Comparison of ENCODE assay signal across 8 cellular contexts in genomic region chr1:27671964-27672749, GRCh38.
DNase-seq lines count a peak whose midpoint lies in the region; ATAC-seq and FAIRE-seq lines count a peak whose summit lies in the region.

A gene with protein sequence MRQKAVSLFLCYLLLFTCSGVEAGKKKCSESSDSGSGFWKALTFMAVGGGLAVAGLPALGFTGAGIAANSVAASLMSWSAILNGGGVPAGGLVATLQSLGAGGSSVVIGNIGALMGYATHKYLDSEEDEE (minus strand): TSS chr1:27672192. CDS start chr1:27669314, 2,878 bp downstream.

- no peaks in the 10 kb centered on the region for H3K9me3 ChIP-seq in HUES48 (ENCODE audit: control insufficient read depth, insufficient read depth, low read length)
- no peaks in the 10 kb centered on the region for H3K9me3 ChIP-seq in NT2/D1 (ENCODE audit: insufficient read depth, low read length)

- no peaks in the 10 kb centered on the region for H3K36me3 ChIP-seq in HUES48 (ENCODE audit: control insufficient read depth, insufficient read depth, low read length)
- H3K36me3 ChIP-seq in NT2/D1 (ENCODE audit: insufficient read depth, insufficient read length, low read length): no peaks in the 10 kb centered on the region

- 0 out of 2 replicates have a peak, but pooled peaks cover 3% of the 10 kb centered on the region for H3K4me1 ChIP-seq in HUES48 (ENCODE audit: control insufficient read depth, insufficient read depth, low read length)
- peaks cover 9% of the 10 kb centered on the region for H3K4me1 ChIP-seq in NT2/D1 (ENCODE audit: insufficient read depth, insufficient read length)

- H3K9ac ChIP-seq in HUES48 (ENCODE audit: low read depth, low read length): no peak within 1 kb of the TSS
- peak within 1 kb of the TSS; percentile 69 for H3K9ac ChIP-seq in NT2/D1 (ENCODE audit: insufficient read length, low read depth)

- H3K27me3 ChIP-seq in HUES48 (ENCODE audit: control insufficient read depth, insufficient read depth, low read length): peaks cover 10% of the 10 kb centered on the region
- H3K27me3 ChIP-seq in NT2/D1 (ENCODE audit: insufficient read depth, insufficient read length): peaks cover 9% of the 10 kb centered on the region

- H3K27ac ChIP-seq in HUES48 (ENCODE audit: low read depth, low read length): peak within 1 kb of the TSS; percentile 23

- H3K4me3 ChIP-seq in HUES48 (ENCODE audit: low read depth, low read length): peak within 1 kb of the TSS; percentile 44
- H3K4me3 ChIP-seq in NT2/D1 (ENCODE audit: insufficient read length, low read depth): peak within 1 kb of the TSS; percentile 25

- DNase-seq in COLO829 (ENCODE audit: low spot score) (peak; percentile 98), NT2/D1 (ENCODE audit: low read depth, low spot score) (no peak), midbrain (lab: John Stamatoyannopoulos, UW) (peak; percentile 95)
- DNase-seq in activated CD8-positive, alpha-beta memory T cell treated with anti-CD3 and anti-CD28 coated beads, Interleukin-2, amount 50 U/mL, for 24 hours (ENCODE audit: extremely low read depth): peak; percentile 49
- DNase-seq in stimulated activated CD8-positive, alpha-beta memory T cell treated with anti-CD3 and anti-CD28 coated beads, Interleukin-2, amount 100 ng/mL, for 48 hours (ENCODE audit: low read depth in 2 of 2): peak; percentile 40 to 55

- ATAC-seq in GM19463 (IDR thresholded peaks at IDR 0.05; ENCODE audit: unreplicated experiment): peak; percentile 88

- peak; percentile 96 for FAIRE-seq in endometrium (lab: Jason Lieb, UNC)
